Comparison of ENCODE assay signal across 21 cellular contexts in the genomic region with DNA sequence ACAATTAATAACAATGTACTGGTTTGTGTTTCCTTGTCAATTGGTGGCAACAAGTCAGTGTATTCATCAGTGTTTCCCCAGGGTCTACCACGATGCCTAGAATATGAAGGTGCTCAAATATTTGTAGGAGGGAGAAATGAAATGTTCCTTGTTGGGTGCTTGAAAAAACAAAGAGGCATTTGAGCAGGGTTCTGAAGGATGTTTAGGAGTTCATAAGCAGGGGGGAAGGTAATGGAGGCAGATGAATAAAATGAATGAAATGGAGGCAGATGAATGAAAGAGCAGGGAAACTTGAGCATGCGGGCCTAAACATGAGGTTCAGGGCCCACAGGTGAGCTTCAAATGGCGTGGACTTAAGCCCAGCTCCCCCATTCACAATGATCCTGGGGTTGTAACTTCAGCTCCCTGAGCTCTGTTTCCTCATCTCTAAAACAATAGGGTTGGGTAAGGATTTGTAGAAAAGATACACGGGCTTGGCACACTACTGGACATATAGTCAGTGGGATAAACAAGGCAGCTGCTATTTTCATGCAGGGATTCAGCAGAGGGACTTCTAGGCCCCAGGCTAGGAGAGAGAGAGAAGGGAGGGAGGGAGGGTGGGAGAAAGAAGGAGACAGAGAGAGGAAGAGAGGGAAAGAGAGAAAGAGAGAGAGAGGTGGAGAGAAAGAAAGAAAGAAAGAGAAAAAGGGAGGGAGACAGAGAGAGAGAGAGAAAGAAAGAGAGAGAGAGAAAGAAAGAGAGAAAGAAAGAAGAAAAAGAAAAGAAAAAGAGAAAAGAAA.
DNase-seq lines count a peak whose midpoint lies in the region; ATAC-seq, FAIRE-seq and TF ChIP-seq lines count a peak whose summit lies in the region.
"Had no signal": no experiment of that assay in that cellular context is flagged by ENCODE, and none has a peak within 500 bp of the region (broad histone marks: within the 10 kb centered on the region; RNA-seq: fewer than 3 reads in every experiment).

No MANE protein-coding gene starts in this region.

- no peaks in the 10 kb centered on the region for H3K9me2 ChIP-seq in GM23338 (ENCODE audit: insufficient read depth)

- H3K79me2 ChIP-seq in GM23338 (replicated peaks; ENCODE audit: insufficient read depth) (peaks cover 97% of the 10 kb centered on the region), endothelial cell of umbilical vein (ENCODE audit: control insufficient read depth, insufficient read depth, low read length) (no peaks in the 10 kb centered on the region)

- peaks cover 10% of the 10 kb centered on the region; the same call in 1 of the 2 replicates for H3F3A ChIP-seq in GM23338 (replicated peaks; ENCODE audit: low read depth)

- BruUV-seq in endothelial cell of umbilical vein (replicated peaks; lab: Mats Ljungman, UMichigan) = no TSS peak

- H3K4me1 ChIP-seq in A549 (peaks cover 36% of the 10 kb centered on the region), GM23338 (ENCODE audit: insufficient read depth) (peaks cover 32% of the 10 kb centered on the region), endothelial cell of umbilical vein (ENCODE audit: control insufficient read depth, extremely low read depth, insufficient read depth, low read length) (peaks cover 17% of the 10 kb centered on the region)
- H3K4me1 ChIP-seq: prostate gland had no signal

- no peak for DNase-seq in A549 (ENCODE audit: low read depth in 1 of 2, low spot score in 1 of 2)
- DNase-seq in GM23338 (ENCODE audit: low spot score) = no peak
- no peak for DNase-seq in endothelial cell of umbilical vein (ENCODE audit: low read depth, low spot score)
- DNase-seq in neural crest cell (ENCODE audit: low read depth, low spot score) = no peak
- no peak for DNase-seq in foreskin melanocyte
- no peak for DNase-seq in nephron progenitor cell
- DNase-seq in NCI-H2171 (lab: John Stamatoyannopoulos, UW) = no peak
- DNase-seq: activated CD4-positive, alpha-beta T cell treated with anti-CD3 and anti-CD28 coated beads for 1 hour; activated CD8-positive, alpha-beta memory T cell treated with anti-CD3 and anti-CD28 coated beads, Interleukin-2, amount 50 U/mL, for 4 hours; activated naive CD4-positive, alpha-beta T cell; cortex of kidney; DMS 273 treated with DMSO at 0.1 percent for 48 hours; hypothalamus; Kasumi-1; NCI-H2227 treated with DMSO at 0.1 percent for 48 hours; SHP77 had no signal

- H4K20me1 ChIP-seq in GM23338 (replicated peaks; ENCODE audit: insufficient read depth) (peaks cover 72% of the 10 kb centered on the region), endothelial cell of umbilical vein (replicated peaks; ENCODE audit: control insufficient read depth, extremely low read depth, insufficient read depth, low read length) (no peaks in the 10 kb centered on the region)

- no peaks in the 10 kb centered on the region for H3K36me3 ChIP-seq in GM23338 (ENCODE audit: insufficient read depth)
- no peaks in the 10 kb centered on the region for H3K36me3 ChIP-seq in endothelial cell of umbilical vein (ENCODE audit: control insufficient read depth in 2 of 2, extremely low read depth in 1 of 2, insufficient read depth in 2 of 2, low read length in 2 of 2)
- H3K36me3 ChIP-seq: ascending aorta, prostate gland had no signal

- H3K36me3 Mint-ChIP-seq in GM23338 (ENCODE audit: low read depth) (peaks cover 56% of the 10 kb centered on the region), neural crest cell (ENCODE audit: low read depth) (peaks cover 3% of the 10 kb centered on the region), nephron progenitor cell (ENCODE audit: low read depth) (peaks cover 4% of the 10 kb centered on the region)

- peak overlapping the region; percentile 5; the same call in 1 of the 2 replicates for H3K27ac Mint-ChIP-seq in GM23338
- H3K27ac Mint-ChIP-seq in neural crest cell (ENCODE audit: unreplicated experiment) = peak overlapping the region; percentile 88
- no peak overlapping the region for H3K27ac Mint-ChIP-seq in nephron progenitor cell
- H3K27ac Mint-ChIP-seq: stimulated activated naive CD8-positive, alpha-beta T cell treated with anti-CD3 and anti-CD28 coated beads, Interleukin-15, Interleukin-2, amounts not matched to agents 100 ng/mL and 50 ng/mL, for 24 hours had no signal

- H3K4me1 Mint-ChIP-seq in GM23338 (peaks cover 29% of the 10 kb centered on the region), neural crest cell (peaks cover 39% of the 10 kb centered on the region), nephron progenitor cell (peaks cover 37% of the 10 kb centered on the region)

- POLR2A ChIA-PET in A549 (lab: Yijun Ruan, JAX) = no interaction called here
- POLR2A ChIA-PET in endothelial cell of umbilical vein (lab: Charles Lee) = interaction anchor here (0.6 kb wide), 1 partner anchor 15 kb away, joined by 4 read pairs; no protein-coding TSS in a partner anchor

- CTCF ChIA-PET in A549 (lab: Yijun Ruan, JAX) = no interaction called here
- CTCF ChIA-PET in endothelial cell of umbilical vein (lab: Charles Lee) = no interaction called here

- H3K9me1 ChIP-seq in endothelial cell of umbilical vein (replicated peaks; ENCODE audit: control insufficient read depth, extremely low read depth, insufficient read depth, low read length) = no peaks in the 10 kb centered on the region

- no peak for TF ChIP-seq RAD21 in A549 (conservative IDR thresholded peaks at IDR 0.05 in 1 of 2, IDR thresholded peaks at IDR 0.05 in 1 of 2)

- H3K9ac ChIP-seq in endothelial cell of umbilical vein (replicated peaks; ENCODE audit: extremely low read depth, insufficient read depth, low read length) = no peak overlapping the region

- H3K4me3 Mint-ChIP-seq in GM23338 = no peak overlapping the region; the same call in 2 of the 3 replicates
- H3K4me3 Mint-ChIP-seq in neural crest cell = no peak overlapping the region
- H3K4me3 Mint-ChIP-seq in nephron progenitor cell = no peak overlapping the region
- H3K4me3 Mint-ChIP-seq: stimulated activated naive CD8-positive, alpha-beta T cell treated with anti-CD3 and anti-CD28 coated beads, Interleukin-15, Interleukin-2, amounts not matched to agents 100 ng/mL and 50 ng/mL, for 24 hours had no signal

- H3K4me3 ChIP-seq in A549 (no peak overlapping the region), GM23338 (peak overlapping the region; percentile 21; the same call in 1 of the 2 replicates), endothelial cell of umbilical vein (replicated peaks in 1 of 3; ENCODE audit: insufficient read depth in 1 of 3, low read depth in 1 of 3, low read length in 3 of 3) (no peak overlapping the region)
- H3K4me3 ChIP-seq: ascending aorta, prostate gland had no signal

- TF ChIP-seq CTCF in A549 (IDR thresholded peaks at IDR 0.05) (no peak), GM23338 (conservative IDR thresholded peaks at IDR 0.05; ENCODE audit: low read depth in 2 of 2) (no peak), endothelial cell of umbilical vein (IDR thresholded peaks at IDR 0.05; ENCODE audit: extremely low read depth in 1 of 2, insufficient read depth in 1 of 2, low read depth in 1 of 2, low read length in 2 of 2) (no peak), neural crest cell (conservative IDR thresholded peaks at IDR 0.05) (no peak), nephron progenitor cell (IDR thresholded peaks at IDR 0.05) (no peak)

- H2AFZ ChIP-seq in GM23338 (no peak overlapping the region), endothelial cell of umbilical vein (ENCODE audit: low read depth, low read length) (peak overlapping the region; percentile 90)

- TF ChIP-seq POLR2A in A549 (IDR thresholded peaks at IDR 0.05; ENCODE audit: low read length) = no peak
- no peak for TF ChIP-seq POLR2A in endothelial cell of umbilical vein (IDR thresholded peaks at IDR 0.05; ENCODE audit: low read depth, low read length)

- H3K27me3 ChIP-seq in GM23338 (ENCODE audit: insufficient read depth) = no peaks in the 10 kb centered on the region
- H3K27me3 ChIP-seq in endothelial cell of umbilical vein (ENCODE audit: control insufficient read depth in 2 of 2, insufficient read depth in 2 of 2, low read length in 2 of 2) = peaks cover 0 to 4% of the 10 kb centered on the region in 2 experiments
- H3K27me3 ChIP-seq: ascending aorta had no signal

- H3K9me3 Mint-ChIP-seq in GM23338 (peaks cover 34% of the 10 kb centered on the region), neural crest cell (peaks cover 9% of the 10 kb centered on the region), nephron progenitor cell (peaks cover 25% of the 10 kb centered on the region)
- H3K9me3 Mint-ChIP-seq: stimulated activated naive CD8-positive, alpha-beta T cell treated with anti-CD3 and anti-CD28 coated beads, Interleukin-15, Interleukin-2, amounts not matched to agents 100 ng/mL and 50 ng/mL, for 24 hours had no signal

- dilution Hi-C loops in endothelial cell of umbilical vein (cut with MboI; ENCODE audit: extremely low pct_ligation_motif_present, low sequenced_read_pairs) = no loop called here

- TF ChIP-seq EP300 in A549 (IDR thresholded peaks at IDR 0.05) = no peak

- WGBS in A549 (ENCODE audit: missing lambda C conversion rate) = 90% methylated on average over 4 of the region's 4 CpGs

- H3K27me3 Mint-ChIP-seq in GM23338 (ENCODE audit: insufficient read depth, low read depth, poor library complexity) = peaks cover 4% of the 10 kb centered on the region
- H3K27me3 Mint-ChIP-seq in neural crest cell (ENCODE audit: low read depth) = no peaks in the 10 kb centered on the region
- H3K27me3 Mint-ChIP-seq in nephron progenitor cell (ENCODE audit: low read depth, poor library complexity) = peaks cover 34% of the 10 kb centered on the region

- H3K9me3 ChIP-seq in A549 (no peaks in the 10 kb centered on the region), endothelial cell of umbilical vein (replicated peaks; ENCODE audit: control insufficient read depth, insufficient read depth, low read length) (no peaks in the 10 kb centered on the region)
- H3K9me3 ChIP-seq: ascending aorta, prostate gland had no signal

- intact Hi-C loops in endothelial cell of umbilical vein (cut with micrococcal nuclease) = no loop called here

- FAIRE-seq in A549 (lab: Jason Lieb, UNC) (no peak), endothelial cell of umbilical vein (lab: Jason Lieb, UNC) (no peak)

- ATAC-seq in A549 = no peak
- no peak for ATAC-seq in GM23338
- no peak for ATAC-seq in GM18870 (IDR thresholded peaks at IDR 0.05; ENCODE audit: unreplicated experiment)
- ATAC-seq: left colon had no signal

- H3K4me2 ChIP-seq in A549 = peak overlapping the region; percentile 53; the same call in 1 of the 3 replicates
- H3K4me2 ChIP-seq in GM23338 = peak overlapping the region; percentile 71
- H3K4me2 ChIP-seq in endothelial cell of umbilical vein (ENCODE audit: insufficient read depth, low read length) = no peak overlapping the region

- H3K27ac ChIP-seq in A549 = peak overlapping the region; percentile 64 to 82
- peak overlapping the region; percentile 48; the same call in 1 of the 2 replicates for H3K27ac ChIP-seq in GM23338 (ENCODE audit: low read depth)
- no peak overlapping the region for H3K27ac ChIP-seq in endothelial cell of umbilical vein (ENCODE audit: insufficient read depth, low read depth, low read length)
- H3K27ac ChIP-seq: prostate gland had no signal

TF ChIP-seq in A549, 52 proteins besides CTCF, POLR2A, EP300 and RAD21 (continues in another document):
- TF ChIP-seq SMC3 (IDR thresholded peaks at IDR 0.05) = no peak
- TF ChIP-seq FOSB (CRISPR knock-in tag; IDR thresholded peaks at IDR 0.05) = no peak

TF ChIP-seq in GM23338, 12 proteins besides CTCF, POLR2A, EP300 and RAD21 (continues in another document):
- TF ChIP-seq ZNF331 (CRISPR knock-in tag; IDR thresholded peaks at IDR 0.05; ENCODE audit: low read depth) = no peak
